Comparison of ENCODE assay signal across 1 cellular context in genomic region chr12:56299853-56300643, GRCh38.
A peak's percentile ranks its signal among the peaks of the same experiment; 100 is the strongest.
TF ChIP-seq lines count a peak whose summit lies in the region.

Gene CS (minus strand): TSS chr12:56300330. CDS start chr12:56300201, 129 bp downstream.

TF ChIP-seq in K562, 482 proteins besides CTCF, POLR2A, EP300 and RAD21 (continued from another document and continues in another):
- TF ChIP-seq ZBTB49 (CRISPR knock-in tag; IDR thresholded peaks at IDR 0.05; ENCODE audit: borderline replicate concordance) (no peak), MXI1 (IDR thresholded peaks at IDR 0.05; ENCODE audit: low read depth, low read length) (peak; percentile 86), NR2C2 (CRISPR knock-in tag; IDR thresholded peaks at IDR 0.05) (0 out of 2 replicates have a peak, but pooled peaks have one; percentile 32), NR2C2 (tag; IDR thresholded peaks at IDR 0.05) (0 out of 2 replicates have a peak, but pooled peaks have one; percentile 98), SIRT6 (IDR thresholded peaks at IDR 0.05; ENCODE audit: low read depth, low read length) (no peak), PTBP1 (IDR thresholded peaks at IDR 0.05; ENCODE audit: low read depth, low read length) (no peak), MEF2D (tag; conservative IDR thresholded peaks at IDR 0.05; ENCODE audit: low read depth) (no peak), ZNF239 (CRISPR knock-in tag; IDR thresholded peaks at IDR 0.05) (no peak), HDGF (IDR thresholded peaks at IDR 0.05) (no peak), ZNF644 (tag; IDR thresholded peaks at IDR 0.05; ENCODE audit: low read depth) (no peak), MCM7 (IDR thresholded peaks at IDR 0.05) (no peak), MTF1 (CRISPR knock-in tag; IDR thresholded peaks at IDR 0.05; ENCODE audit: borderline replicate concordance) (no peak), HNRNPUL1 (IDR thresholded peaks at IDR 0.05; ENCODE audit: low read length) (no peak), ZBED1 (IDR thresholded peaks at IDR 0.05) (no peak), TRIM25 (IDR thresholded peaks at IDR 0.05; ENCODE audit: borderline replicate concordance) (no peak), TBP (optimal IDR thresholded peaks at IDR 0.05; ENCODE audit: low read depth, low read length) (peak; percentile 78), RCOR1 (IDR thresholded peaks at IDR 0.05; ENCODE audit: borderline replicate concordance in 1 of 2, low read depth in 2 of 2, low read length in 2 of 2) (peak in 1 of 2 experiments; percentile 8; a peak in 1 of 4 replicates), HDAC3 (IDR thresholded peaks at IDR 0.05; ENCODE audit: borderline replicate concordance, partially characterized antibody) (no peak), MTA3 (IDR thresholded peaks at IDR 0.05; ENCODE audit: borderline replicate concordance) (0 out of 2 replicates have a peak, but pooled peaks have one; percentile 35), XRCC4 (IDR thresholded peaks at IDR 0.05; ENCODE audit: extremely low read depth, insufficient read depth, insufficient read length) (no peak), BCOR (IDR thresholded peaks at IDR 0.05) (no peak), ZNF75A (CRISPR knock-in tag; IDR thresholded peaks at IDR 0.05) (no peak), ZNF174 (CRISPR knock-in tag; IDR thresholded peaks at IDR 0.05) (no peak), ZNF354B (CRISPR knock-in tag; IDR thresholded peaks at IDR 0.05) (no peak), SMAD2 (IDR thresholded peaks at IDR 0.05; ENCODE audit: low read depth, low read length) (no peak), EHMT2 (IDR thresholded peaks at IDR 0.05) (no peak), RBM22 (IDR thresholded peaks at IDR 0.05; ENCODE audit: low read depth, low read length, poor library complexity, severe bottlenecking) (peak; percentile 58), NUFIP1 (IDR thresholded peaks at IDR 0.05; ENCODE audit: partially characterized antibody) (no peak), SPI1 (IDR thresholded peaks at IDR 0.05; ENCODE audit: borderline replicate concordance, low read depth, low read length) (0 out of 2 replicates have a peak, but pooled peaks have one; percentile 24), ETV6 (IDR thresholded peaks at IDR 0.05; ENCODE audit: borderline replicate concordance in 1 of 2, low read depth in 2 of 2, low read length in 1 of 2) (no peak), ETV6 (CRISPR knock-in tag; IDR thresholded peaks at IDR 0.05; ENCODE audit: borderline replicate concordance) (no peak), ILK (tag; IDR thresholded peaks at IDR 0.05; ENCODE audit: borderline replicate concordance, low read depth) (no peak), PRDM10 (IDR thresholded peaks at IDR 0.05; ENCODE audit: partially characterized antibody) (peak; percentile 35), ZMIZ1 (IDR thresholded peaks at IDR 0.05; ENCODE audit: low read depth in 2 of 2, low read length in 2 of 2) (no peak), ADNP (tag; IDR thresholded peaks at IDR 0.05) (no peak), DDX20 (tag; IDR thresholded peaks at IDR 0.05; ENCODE audit: low read depth) (no peak), ZNF384 (IDR thresholded peaks at IDR 0.05; ENCODE audit: low read depth, low read length) (0 out of 2 replicates have a peak, but pooled peaks have one; percentile 16), ZNF143 (CRISPR knock-in tag; IDR thresholded peaks at IDR 0.05) (0 out of 2 replicates have a peak, but pooled peaks have one; percentile 25), CCAR2 (IDR thresholded peaks at IDR 0.05; ENCODE audit: low read depth, low read length) (no peak), PTTG1 (tag; IDR thresholded peaks at IDR 0.05; ENCODE audit: low read depth) (no peak), TSC22D4 (tag; IDR thresholded peaks at IDR 0.05) (no peak), KAT7 (CRISPR knock-in tag; IDR thresholded peaks at IDR 0.05; ENCODE audit: borderline replicate concordance) (peak; percentile 83; the same call in 1 of the 2 replicates), TEAD2 (tag; IDR thresholded peaks at IDR 0.05) (no peak), ZBTB7A (IDR thresholded peaks at IDR 0.05; ENCODE audit: borderline replicate concordance, control insufficient read depth, low read depth, low read length) (peak; percentile 91), NR4A1 (CRISPR knock-in tag; IDR thresholded peaks at IDR 0.05) (no peak), NR4A1 (tag; IDR thresholded peaks at IDR 0.05) (no peak), TCF15 (CRISPR knock-in tag; IDR thresholded peaks at IDR 0.05) (no peak), GTF2F1 (IDR thresholded peaks at IDR 0.05; ENCODE audit: low read depth, low read length) (no peak), MYBL2 (IDR thresholded peaks at IDR 0.05; ENCODE audit: low read depth) (no peak), MYBL2 (CRISPR knock-in tag; IDR thresholded peaks at IDR 0.05; ENCODE audit: borderline replicate concordance) (no peak), ZBTB26 (CRISPR knock-in tag; IDR thresholded peaks at IDR 0.05) (no peak), XRCC3 (IDR thresholded peaks at IDR 0.05) (no peak), TFAM (CRISPR knock-in tag; conservative IDR thresholded peaks at IDR 0.05) (no peak)
- TF ChIP-seq, protein P1, sequence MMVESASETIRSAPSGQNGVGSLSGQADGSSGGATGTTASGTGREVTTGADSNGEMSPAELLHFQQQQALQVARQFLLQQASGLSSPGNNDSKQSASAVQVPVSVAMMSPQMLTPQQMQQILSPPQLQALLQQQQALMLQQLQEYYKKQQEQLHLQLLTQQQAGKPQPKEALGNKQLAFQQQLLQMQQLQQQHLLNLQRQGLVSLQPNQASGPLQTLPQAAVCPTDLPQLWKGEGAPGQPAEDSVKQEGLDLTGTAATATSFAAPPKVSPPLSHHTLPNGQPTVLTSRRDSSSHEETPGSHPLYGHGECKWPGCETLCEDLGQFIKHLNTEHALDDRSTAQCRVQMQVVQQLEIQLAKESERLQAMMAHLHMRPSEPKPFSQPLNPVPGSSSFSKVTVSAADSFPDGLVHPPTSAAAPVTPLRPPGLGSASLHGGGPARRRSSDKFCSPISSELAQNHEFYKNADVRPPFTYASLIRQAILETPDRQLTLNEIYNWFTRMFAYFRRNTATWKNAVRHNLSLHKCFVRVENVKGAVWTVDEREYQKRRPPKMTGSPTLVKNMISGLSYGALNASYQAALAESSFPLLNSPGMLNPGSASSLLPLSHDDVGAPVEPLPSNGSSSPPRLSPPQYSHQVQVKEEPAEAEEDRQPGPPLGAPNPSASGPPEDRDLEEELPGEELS (CRISPR knock-in tag; IDR thresholded peaks at IDR 0.05; ENCODE audit: borderline replicate concordance), result no peak
- TF ChIP-seq, protein P2, sequence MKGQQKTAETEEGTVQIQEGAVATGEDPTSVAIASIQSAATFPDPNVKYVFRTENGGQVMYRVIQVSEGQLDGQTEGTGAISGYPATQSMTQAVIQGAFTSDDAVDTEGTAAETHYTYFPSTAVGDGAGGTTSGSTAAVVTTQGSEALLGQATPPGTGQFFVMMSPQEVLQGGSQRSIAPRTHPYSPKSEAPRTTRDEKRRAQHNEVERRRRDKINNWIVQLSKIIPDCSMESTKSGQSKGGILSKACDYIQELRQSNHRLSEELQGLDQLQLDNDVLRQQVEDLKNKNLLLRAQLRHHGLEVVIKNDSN (CRISPR knock-in tag; IDR thresholded peaks at IDR 0.05), result peak; percentile 76
- TF ChIP-seq, protein P3, sequence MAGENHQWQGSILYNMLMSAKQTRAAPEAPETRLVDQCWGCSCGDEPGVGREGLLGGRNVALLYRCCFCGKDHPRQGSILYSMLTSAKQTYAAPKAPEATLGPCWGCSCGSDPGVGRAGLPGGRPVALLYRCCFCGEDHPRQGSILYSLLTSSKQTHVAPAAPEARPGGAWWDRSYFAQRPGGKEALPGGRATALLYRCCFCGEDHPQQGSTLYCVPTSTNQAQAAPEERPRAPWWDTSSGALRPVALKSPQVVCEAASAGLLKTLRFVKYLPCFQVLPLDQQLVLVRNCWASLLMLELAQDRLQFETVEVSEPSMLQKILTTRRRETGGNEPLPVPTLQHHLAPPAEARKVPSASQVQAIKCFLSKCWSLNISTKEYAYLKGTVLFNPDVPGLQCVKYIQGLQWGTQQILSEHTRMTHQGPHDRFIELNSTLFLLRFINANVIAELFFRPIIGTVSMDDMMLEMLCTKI (IDR thresholded peaks at IDR 0.05; ENCODE audit: partially characterized antibody), result no peak
